8 cellular contexts compared by ENCODE assay signal in genomic region chr15:79853492-79854328, GRCh38. TPM values are rescaled to one million over a fixed set of nuclear protein-coding genes. Genes with fewer than 3 reads are reported as not detected.
DNase-seq lines count a peak whose midpoint lies in the region; ATAC-seq and TF ChIP-seq lines count a peak whose summit lies in the region.

No MANE protein-coding gene starts in this region.

- H3K9ac ChIP-seq in SK-N-MC (ENCODE audit: insufficient read length): no peak overlapping the region

- no peaks in the 10 kb centered on the region for H3K27me3 ChIP-seq in prostate gland (replicated peaks; ENCODE audit: insufficient read depth)

- no peaks in the 10 kb centered on the region for H3K4me1 ChIP-seq in prostate gland (replicated peaks)

- ATAC-seq in GM21717 (IDR thresholded peaks at IDR 0.05; ENCODE audit: unreplicated experiment): peak; percentile 82

- H3K36me3 ChIP-seq in SK-N-MC (ENCODE audit: insufficient read depth, low read length): no peaks in the 10 kb centered on the region
- H3K36me3 ChIP-seq in prostate gland: no peaks in the 10 kb centered on the region

- peak; percentile 67 to 82 (median 82) for TF ChIP-seq CTCF in prostate gland (IDR thresholded peaks at IDR 0.05)

- DNase-seq in EL: peak; percentile 84
- DNase-seq in KG1 (lab: John Stamatoyannopoulos, UW): peak; percentile 46
- DNase-seq in SK-N-MC (ENCODE audit: low read depth, low spot score): peak; percentile 64
- peak; percentile 71 for DNase-seq in activated naive CD4-positive, alpha-beta T cell treated with anti-CD3 and anti-CD28 coated beads, Interleukin-2, amount 50 U/mL, for 16 hours
- DNase-seq in head of caudate nucleus: peak; percentile 17 to 88 (median 72)
- DNase-seq in prostate gland (ENCODE audit: low spot score): peak; percentile 61
- DNase-seq in middle frontal gyrus (ENCODE audit: extremely low spot score, low spot score): no peak

- H3K4me3 ChIP-seq in SK-N-MC (peak overlapping the region; percentile 24), prostate gland (no peak overlapping the region)

- 43% methylated on average over 8 of the region's 8 CpGs for WGBS in prostate gland

- H3K27ac ChIP-seq in SK-N-MC (no peak overlapping the region), prostate gland (no peak overlapping the region)

- intact Hi-C loops in head of caudate nucleus (cut with DNase I) (loop anchor here (5.0 kb wide), 1 partner anchor 471 kb away; no protein-coding TSS in a partner anchor), prostate gland (cut with DNase I) (loop anchor here (2.0 kb wide), 1 partner anchor 473 kb away; no protein-coding TSS in a partner anchor)

- no peak for TF ChIP-seq POLR2A in prostate gland (IDR thresholded peaks at IDR 0.05)

- no peaks in the 10 kb centered on the region for H3K9me3 ChIP-seq in SK-N-MC (ENCODE audit: low read depth, low read length)
- H3K9me3 ChIP-seq in prostate gland: no peaks in the 10 kb centered on the region

RNA-seq across cellular contexts. Expression of gene MTHFS, which starts 43.1 kb away (rescaled TPM):
- 10 to 100 TPM; 28.7 to 55.1 TPM for total RNA-seq in prostate gland
